8 cellular contexts compared by ENCODE assay signal in genomic region chr7:106285051-106285800, GRCh38. TPM values are rescaled to one million over a fixed set of nuclear protein-coding genes. Genes with fewer than 3 reads are reported as not detected.
DNase-seq lines count a peak whose midpoint lies in the region; ATAC-seq and TF ChIP-seq lines count a peak whose summit lies in the region.

No MANE protein-coding gene starts in this region.

- TF ChIP-seq CTCF in prostate gland (IDR thresholded peaks at IDR 0.05): no peak

- H3K27ac ChIP-seq in prostate gland (peak overlapping the region; percentile 93 to 100), urinary bladder (ENCODE audit: low read depth) (peak overlapping the region; percentile 96)

- peak; percentile 69 for TF ChIP-seq POLR2A in GM15510 (IDR thresholded peaks at IDR 0.05; ENCODE audit: borderline replicate concordance, extremely low read depth, insufficient read length)
- peak; percentile 60 for TF ChIP-seq POLR2A in prostate gland (IDR thresholded peaks at IDR 0.05)

- no peaks in the 10 kb centered on the region for H3K9me3 ChIP-seq in prostate gland

- no peaks in the 10 kb centered on the region for H3K27me3 ChIP-seq in prostate gland (replicated peaks; ENCODE audit: insufficient read depth)

- ATAC-seq in HG02884 (IDR thresholded peaks at IDR 0.05; ENCODE audit: unreplicated experiment): peak; percentile 62
- peak; percentile 96 for ATAC-seq in left ventricle myocardium superior

- no peaks in the 10 kb centered on the region for H3K4me1 ChIP-seq in prostate gland (replicated peaks)
- no peaks in the 10 kb centered on the region for H3K4me1 ChIP-seq in urinary bladder (ENCODE audit: insufficient read depth)

- intact Hi-C loops in left ventricle myocardium superior (cut with micrococcal nuclease) (loop anchor here (10.0 kb wide), 2 partner anchors 100 to 180 kb away; no protein-coding TSS in a partner anchor), prostate gland (cut with DNase I) (loop anchor here (2.0 to 5.0 kb wide), 5 partner anchors 68 to 376 kb away; partner anchors contain the start of gene CCDC71L)

- WGBS in prostate gland: under 1% methylated on average over 43 of the region's 68 CpGs
- under 1% methylated on average over 68 of the region's 68 CpGs for WGBS in urinary bladder

- peak; percentile 96 for DNase-seq in NCI-H146 treated with DMSO at 0.1 percent for 48 hours (lab: John Stamatoyannopoulos, UW; ENCODE audit: unreplicated experiment)
- DNase-seq in T-helper 1 cell: peak; percentile 98 to 100 (median 99)
- peak; percentile 61 to 99 (median 93) for DNase-seq in amygdala (lab: John Stamatoyannopoulos, UW)
- DNase-seq in left ventricle myocardium superior: peak; percentile 99
- peak; percentile 99 for DNase-seq in prostate gland (ENCODE audit: low spot score)

- H3K36me3 ChIP-seq in prostate gland: no peaks in the 10 kb centered on the region
- H3K36me3 ChIP-seq in urinary bladder (ENCODE audit: insufficient read depth): no peaks in the 10 kb centered on the region

- peak overlapping the region; percentile 74 to 88 for H3K4me3 ChIP-seq in prostate gland
- H3K4me3 ChIP-seq in urinary bladder (ENCODE audit: low read depth, low read length): peak overlapping the region; percentile 93

RNA-seq across cellular contexts. Expression of gene NAMPT, which starts 0.4 kb away (rescaled TPM):
- 198 TPM for total RNA-seq in left ventricle myocardium superior
- 100 to 1,000 TPM; 108 to 284 TPM for total RNA-seq in prostate gland
- total RNA-seq in urinary bladder: 120 TPM
- polyA plus RNA-seq in urinary bladder: 133 TPM

Comparison
In these comparisons a context has a peak if more than half of its experiments do, and no peak if none do; other contexts are left out.
1. Peak in every context shown above with its lines: DNase-seq, ATAC-seq, H3K4me3 ChIP-seq and H3K27ac ChIP-seq.